In genomic region chr9:124280176-124280691, GRCh38 we compare ENCODE assay signal across 10 cellular contexts. TPM values are rescaled to one million over a fixed set of nuclear protein-coding genes. Genes with fewer than 3 reads are reported as not detected.
DNase-seq lines count a peak whose midpoint lies in the region; ATAC-seq, FAIRE-seq and TF ChIP-seq lines count a peak whose summit lies in the region.
"Had no signal": no experiment of that assay in that cellular context is flagged by ENCODE, and none has a peak within 500 bp of the region (broad histone marks: within the 10 kb centered on the region; RNA-seq: fewer than 3 reads in every experiment).

No MANE protein-coding gene starts in this region.

- H3K27me3 Mint-ChIP-seq in naive thymus-derived CD8-positive, alpha-beta T cell = no peaks in the 10 kb centered on the region
- H3K27me3 Mint-ChIP-seq: progenitor cell of endocrine pancreas had no signal

- in situ Hi-C loops in brain microvascular endothelial cell (cut with HindIII; ENCODE audit: low pct_ligation_motif_present, low sequenced_read_pairs) = no loop called here

- no peak for FAIRE-seq in kidney (lab: Jason Lieb, UNC)

- no peak for ATAC-seq in stimulated activated effector memory CD8-positive, alpha-beta T cell treated with anti-CD3 and anti-CD28 coated beads, Interleukin-12 subunit alpha, Interleukin-12 subunit beta, amount 100 ng/mL, for 72 hours
- ATAC-seq in naive thymus-derived CD8-positive, alpha-beta T cell = no peak
- no peak for ATAC-seq in mucosa of descending colon

- H3K36me3 ChIP-seq in brain microvascular endothelial cell (replicated peaks) (peaks cover 4% of the 10 kb centered on the region), kidney (ENCODE audit: control insufficient read depth in 1 of 2, insufficient read depth in 2 of 2, low read length in 2 of 2) (no peaks in the 10 kb centered on the region), mucosa of descending colon (ENCODE audit: low read depth) (no peaks in the 10 kb centered on the region)

- H3K4me3 Mint-ChIP-seq in stimulated activated effector memory CD8-positive, alpha-beta T cell treated with anti-CD3 and anti-CD28 coated beads, Interleukin-12 subunit alpha, Interleukin-12 subunit beta, amount 100 ng/mL, for 72 hours = no peak overlapping the region
- no peak overlapping the region for H3K4me3 Mint-ChIP-seq in naive thymus-derived CD8-positive, alpha-beta T cell

- DNase-seq in GM04504 (ENCODE audit: low read depth) = peak; percentile 74
- peak; percentile 89 for DNase-seq in brain microvascular endothelial cell
- DNase-seq in kidney = no peak
- no peak for DNase-seq in stimulated activated effector memory CD8-positive, alpha-beta T cell treated with anti-CD3 and anti-CD28 coated beads, Interleukin-12 subunit alpha, Interleukin-12 subunit beta, amount 100 ng/mL, for 72 hours (ENCODE audit: low spot score in 2 of 2)
- no peak for DNase-seq in naive thymus-derived CD8-positive, alpha-beta T cell
- no peak for DNase-seq in T1000 (lab: John Stamatoyannopoulos, UW)
- DNase-seq in NCI-H69 (lab: John Stamatoyannopoulos, UW) = no peak
- no peak for DNase-seq in mucosa of descending colon
- DNase-seq: NCI-H1092 treated with DMSO at 0.1 percent for 48 hours had no signal

- peak overlapping the region; percentile 50 for H3K27ac Mint-ChIP-seq in stimulated activated effector memory CD8-positive, alpha-beta T cell treated with anti-CD3 and anti-CD28 coated beads, Interleukin-12 subunit alpha, Interleukin-12 subunit beta, amount 100 ng/mL, for 72 hours
- H3K27ac Mint-ChIP-seq in naive thymus-derived CD8-positive, alpha-beta T cell = no peak overlapping the region
- H3K27ac Mint-ChIP-seq: progenitor cell of endocrine pancreas had no signal

- H3K9me3 Mint-ChIP-seq in stimulated activated effector memory CD8-positive, alpha-beta T cell treated with anti-CD3 and anti-CD28 coated beads, Interleukin-12 subunit alpha, Interleukin-12 subunit beta, amount 100 ng/mL, for 72 hours = no peaks in the 10 kb centered on the region
- no peaks in the 10 kb centered on the region for H3K9me3 Mint-ChIP-seq in naive thymus-derived CD8-positive, alpha-beta T cell

- TF ChIP-seq CTCF in brain microvascular endothelial cell (IDR thresholded peaks at IDR 0.05; ENCODE audit: low read depth, low read length, missing control alignments) = no peak
- no peak for TF ChIP-seq CTCF in kidney (IDR thresholded peaks at IDR 0.05; ENCODE audit: borderline replicate concordance, extremely low read depth, insufficient read depth)
- no peak for TF ChIP-seq CTCF in mucosa of descending colon (IDR thresholded peaks at IDR 0.05)

- H3K9me3 ChIP-seq in kidney (ENCODE audit: control insufficient read depth in 1 of 2, low read length in 2 of 2) = no peaks in the 10 kb centered on the region
- no peaks in the 10 kb centered on the region for H3K9me3 ChIP-seq in mucosa of descending colon

- no peak overlapping the region for H3K9ac ChIP-seq in kidney (ENCODE audit: low read length in 2 of 2)

- no peaks in the 10 kb centered on the region for H3K27me3 ChIP-seq in brain microvascular endothelial cell (replicated peaks)

- H3K4me1 ChIP-seq in kidney (ENCODE audit: control insufficient read depth in 1 of 2, insufficient read depth in 1 of 2, low read depth in 1 of 2, low read length in 2 of 2) (peaks cover 42 to 44% of the 10 kb centered on the region in 2 donors), mucosa of descending colon (ENCODE audit: low read depth) (peaks cover 31% of the 10 kb centered on the region)

- POLR2A ChIA-PET in naive thymus-derived CD8-positive, alpha-beta T cell (lab: Charles Lee) = no interaction called here

- intact Hi-C loops in kidney (cut with DNase I) = no loop called here
- intact Hi-C loops in mucosa of descending colon (cut with DNase I, micrococcal nuclease) = no loop called here

- H3K4me1 Mint-ChIP-seq in stimulated activated effector memory CD8-positive, alpha-beta T cell treated with anti-CD3 and anti-CD28 coated beads, Interleukin-12 subunit alpha, Interleukin-12 subunit beta, amount 100 ng/mL, for 72 hours = peaks cover 45% of the 10 kb centered on the region
- peaks cover 0 to 20% (median under 1%) of the 10 kb centered on the region in 4 donors for H3K4me1 Mint-ChIP-seq in naive thymus-derived CD8-positive, alpha-beta T cell

- H3K27ac ChIP-seq in brain microvascular endothelial cell = peak overlapping the region; percentile 88
- peak overlapping the region; percentile 92 to 93 for H3K27ac ChIP-seq in kidney (ENCODE audit: low read depth in 2 of 2, low read length in 2 of 2)

- H3K36me3 Mint-ChIP-seq in stimulated activated effector memory CD8-positive, alpha-beta T cell treated with anti-CD3 and anti-CD28 coated beads, Interleukin-12 subunit alpha, Interleukin-12 subunit beta, amount 100 ng/mL, for 72 hours = no peaks in the 10 kb centered on the region
- no peaks in the 10 kb centered on the region for H3K36me3 Mint-ChIP-seq in naive thymus-derived CD8-positive, alpha-beta T cell

- H3K4me3 ChIP-seq in brain microvascular endothelial cell (ENCODE audit: low read depth, low read length) = no peak overlapping the region
- peak overlapping the region in 1 of 2 donors; percentile 15 for H3K4me3 ChIP-seq in kidney (ENCODE audit: low read length in 2 of 2)
- H3K4me3 ChIP-seq in mucosa of descending colon = no peak overlapping the region

RNA-seq across cellular contexts. Expression of gene NEK6, which starts 22.5 kb away (rescaled TPM):
- total RNA-seq in kidney (82.1 TPM), mucosa of descending colon (10 to 100 TPM; 41.1 to 65.0 (median 51.8) TPM)
- 14.9 TPM for polyA plus RNA-seq in kidney (ENCODE audit: insufficient read depth, low read depth, low replicate concordance)
- total RNA-seq in naive thymus-derived CD8-positive, alpha-beta T cell = 1 to 10 TPM in 1 of 2 experiments, under 1 TPM in 1; 0.83 to 1.2 TPM
- polyA plus RNA-seq in naive thymus-derived CD8-positive, alpha-beta T cell = 1 to 10 TPM in 1 of 3 donors, under 1 TPM in 1, not detected in 1; 0.37 to 1.7 TPM

Comparison
In these comparisons a context has a peak if more than half of its experiments do, and no peak if none do; other contexts are left out.
1. DNase-seq: peak in GM04504 (single experiment) and brain microvascular endothelial cell (single experiment); none in kidney (single experiment), stimulated activated effector memory CD8-positive, alpha-beta T cell treated with anti-CD3 and anti-CD28 coated beads, Interleukin-12 subunit alpha, Interleukin-12 subunit beta, amount 100 ng/mL, for 72 hours (0 of 2), naive thymus-derived CD8-positive, alpha-beta T cell (0 of 10), T1000 (single experiment), NCI-H69 (single experiment) and mucosa of descending colon (0 of 3).
2. RNA of gene NEK6, which starts 22.5 kb away (total RNA-seq): 82.1 TPM in kidney (single experiment) and 41.1 to 65.0 TPM in mucosa of descending colon; 0.83 to 1.2 TPM in naive thymus-derived CD8-positive, alpha-beta T cell; every median in the first group is over 10 times any median in the second.